Comparison of ENCODE assay signal across 9 cellular contexts in genomic region chr1:103527331-103527730, GRCh38. TPM values are rescaled to one million over a fixed set of nuclear protein-coding genes. Genes with fewer than 3 reads are reported as not detected.
DNase-seq lines count a peak whose midpoint lies in the region; ATAC-seq, FAIRE-seq and TF ChIP-seq lines count a peak whose summit lies in the region.
"Had no signal": no experiment of that assay in that cellular context is flagged by ENCODE, and none has a peak within 500 bp of the region (broad histone marks: within the 10 kb centered on the region; RNA-seq: fewer than 3 reads in every experiment).

No MANE protein-coding gene starts in this region.

- H3K36me3 ChIP-seq in GM12878 (ENCODE audit: control insufficient read depth in 2 of 2, insufficient read depth in 2 of 2, low read length in 1 of 2) (peaks cover 0 to 14% of the 10 kb centered on the region in 2 experiments; a peak in 1 of 4 replicates), stomach (peaks cover 0 to 21% (median 13%) of the 10 kb centered on the region in 4 donors)

- WGBS in GM12878 (ENCODE audit: insufficient coverage, insufficient replicate concordance, low lambda C conversion rate, missing lambda C conversion rate) = 0% methylated on average over 2 of the region's 2 CpGs
- 52 to 58% (median 55%) methylated on average over 2 of the region's 2 CpGs for WGBS in stomach, 5 donors

- no peaks in the 10 kb centered on the region for H4K20me1 ChIP-seq in GM12878 (ENCODE audit: control insufficient read depth, insufficient read depth)

- peak overlapping the region; percentile 28 for H3K4me2 ChIP-seq in GM12878 (ENCODE audit: control insufficient read depth, insufficient read depth)

- peak overlapping the region; percentile 99 for H3K9ac ChIP-seq in GM12878 (ENCODE audit: control insufficient read depth, insufficient read depth, low read length)

- intact Hi-C loops in CD14-positive monocyte (cut with micrococcal nuclease) = no loop called here
- intact Hi-C loops in GM12878 (cut with micrococcal nuclease; ENCODE audit: unreplicated experiment) = no loop called here
- intact Hi-C loops in stomach (cut with DNase I; ENCODE audit: low total_unique reads) = no loop called here

- no peak for TF ChIP-seq EP300 in GM12878 (IDR thresholded peaks at IDR 0.05; ENCODE audit: borderline replicate concordance in 1 of 2, control insufficient read depth in 1 of 2, low read depth in 2 of 2, low read length in 2 of 2)
- no peak for TF ChIP-seq EP300 in stomach (IDR thresholded peaks at IDR 0.05)

- H3K4me3 ChIP-seq in GM12878 (peak overlapping the region; percentile 89), stomach (peak overlapping the region in 2 of 4 donors; percentile 75 to 80)

- H3K27me3 Mint-ChIP-seq in CD14-positive monocyte (ENCODE audit: low read depth in 3 of 3) (peaks cover 0 to 3% (median 0%) of the 10 kb centered on the region in 3 donors), naive B cell (no peaks in the 10 kb centered on the region)

- H3K27ac Mint-ChIP-seq in CD14-positive monocyte = peak overlapping the region in 1 of 7 donors; percentile 63
- peak overlapping the region in 1 of 6 donors; percentile 41 for H3K27ac Mint-ChIP-seq in naive B cell

- POLR2A ChIA-PET in GM12878 (lab: Charles Lee) = interaction anchor here (1.9 kb wide), 1 partner anchor 10 kb away, joined by 7 read pairs; no protein-coding TSS in a partner anchor

- H3K27ac ChIP-seq in GM12878 (ENCODE audit: control insufficient read depth, insufficient read depth) = peak overlapping the region; percentile 18; the same call in 1 of the 2 replicates
- no peak overlapping the region for H3K27ac ChIP-seq in stomach

- H3K4me1 Mint-ChIP-seq in CD14-positive monocyte (peaks cover 49% of the 10 kb centered on the region), naive B cell (peaks cover 39 to 57% (median 56%) of the 10 kb centered on the region in 3 donors)

- TF ChIP-seq POLR2A in GM12878 (IDR thresholded peaks at IDR 0.05; ENCODE audit: low read depth, low read length) = no peak
- TF ChIP-seq POLR2A in stomach (IDR thresholded peaks at IDR 0.05) = no peak

- SMC1A ChIA-PET in GM12878 (lab: Charles Lee; ENCODE audit: uncharacterized antibody, unreplicated experiment) = interaction anchor here (1.2 to 3.0 kb wide), 3 partner anchors 9 to 57 kb away, joined by 3 to 18 read pairs (median 6); no protein-coding TSS in a partner anchor

- no peak for TF ChIP-seq CTCF in CD14-positive monocyte (IDR thresholded peaks at IDR 0.05)
- no peak for TF ChIP-seq CTCF in GM12878 (IDR thresholded peaks at IDR 0.05 in 2 of 3, conservative IDR thresholded peaks at IDR 0.05 in 1 of 3; ENCODE audit: control insufficient read depth in 2 of 3, extremely low read depth in 1 of 3, insufficient read depth in 1 of 3, low read depth in 3 of 3, low read length in 3 of 3)
- no peak for TF ChIP-seq CTCF in stomach (IDR thresholded peaks at IDR 0.05)

- no peak overlapping the region for H2AFZ ChIP-seq in GM12878 (ENCODE audit: control insufficient read depth, low read depth, low read length)

- H3K4me3 Mint-ChIP-seq in CD14-positive monocyte (peak overlapping the region; percentile 10 to 100), naive B cell (peak overlapping the region; percentile 57 to 100 (median 76))

- RAD21 ChIA-PET in GM12878 (lab: Charles Lee; ENCODE audit: unreplicated experiment) = interaction anchor here (3.3 kb wide), 1 partner anchor 11 kb away, joined by 21 read pairs; no protein-coding TSS in a partner anchor

- H3K79me2 ChIP-seq in GM12878 (ENCODE audit: control insufficient read depth, insufficient read depth, low read length) = peaks cover 49% of the 10 kb centered on the region

- TF ChIP-seq RAD21 in GM12878 (IDR thresholded peaks at IDR 0.05; ENCODE audit: insufficient read depth, low read depth, low read length) = no peak

- H3K27me3 ChIP-seq in GM12878 (replicated peaks in 1 of 2; ENCODE audit: control insufficient read depth in 2 of 2, insufficient read depth in 2 of 2, low read length in 1 of 2) (no peaks in the 10 kb centered on the region), stomach (no peaks in the 10 kb centered on the region)

- no peaks in the 10 kb centered on the region; the same call in 1 of the 2 replicates for H3K4me1 ChIP-seq in GM12878 (ENCODE audit: control insufficient read depth, insufficient read depth, low read length)
- peaks cover 14 to 63% (median 43%) of the 10 kb centered on the region in 4 donors for H3K4me1 ChIP-seq in stomach

- H3K9me3 Mint-ChIP-seq in CD14-positive monocyte (no peaks in the 10 kb centered on the region), naive B cell (no peaks in the 10 kb centered on the region)

- H3K9me3 ChIP-seq in GM12878 (replicated peaks; ENCODE audit: control insufficient read depth, insufficient read depth, low read length) = no peaks in the 10 kb centered on the region; the same call in 2 of the 3 replicates
- H3K9me3 ChIP-seq in stomach = no peaks in the 10 kb centered on the region

- in situ Hi-C loops in GM12878 (cut with MboI) = no loop called here

- H3K36me3 Mint-ChIP-seq in CD14-positive monocyte (peaks cover 27 to 38% of the 10 kb centered on the region in 2 donors), naive B cell (peaks cover 19 to 24% of the 10 kb centered on the region in 2 donors)

- no TSS peak for BruUV-seq in GM12878 (replicated peaks; lab: Mats Ljungman, UMichigan)

- CTCF ChIA-PET in GM12878 (lab: Yijun Ruan, JAX) = interaction anchor here (1.0 to 5.4 kb wide), 3 partner anchors 9 to 19 kb away, joined by 4 to 25 read pairs (median 17); no protein-coding TSS in a partner anchor

- ATAC-seq in HG02885 (IDR thresholded peaks at IDR 0.05; ENCODE audit: poor library complexity, unreplicated experiment) = peak; percentile 23
- peak; percentile 46 for ATAC-seq in GM12878
- ATAC-seq in naive B cell (ENCODE audit: low read depth in 2 of 2) = no peak
- no peak for ATAC-seq in GM21515 (IDR thresholded peaks at IDR 0.05; ENCODE audit: unreplicated experiment)
- ATAC-seq in GM18502 (IDR thresholded peaks at IDR 0.05; ENCODE audit: poor library complexity, unreplicated experiment) = no peak

- DNase-seq in CD14-positive monocyte (ENCODE audit: low spot score) = no peak
- no peak for DNase-seq in GM12878 (ENCODE audit: low read depth, low spot score)
- DNase-seq in naive B cell = no peak
- DNase-seq in stomach = no peak
- DNase-seq in HT-29 (ENCODE audit: low spot score) = no peak
- DNase-seq: NCI-H446 had no signal

- no peak for FAIRE-seq in GM12878 (lab: Jason Lieb, UNC)

RNA-seq across cellular contexts. Expression of gene RNPC3, which starts 1.8 kb away (rescaled TPM):
- polyA plus RNA-seq in CD14-positive monocyte (1 to 10 TPM; 8.0 to 9.1 TPM), GM12878 (2011; rRNA removed) (53.7 and 60.7 TPM in 2 replicates), GM12878 (2014; fragmentation: Illumina TruSeq; extraction: Trizol) (36.5 and 54.5 TPM in 2 replicates), GM12878 (2014; fragmentation: Nextera tagmentation; extraction: Ambion mirVana) (10 to 100 TPM; 19.1 to 21.8 TPM), GM12878 (2014; rRNA removed) (32.1 and 32.5 TPM in 2 replicates), GM12878 (2016; fragmentation: Nextera tagmentation; extraction: Ambion mirVana) (10 to 100 TPM; 21.5 to 23.6 TPM), naive B cell (ENCODE audit: low read depth in 6 of 6) (10 to 100 TPM in 5 of 6 donors, 1 to 10 TPM in 1; 8.1 to 29.8 (median 24.8) TPM), stomach (1 to 10 TPM; 4.7 to 7.4 (median 5.5) TPM)
- total RNA-seq in GM12878 (2013; cell fraction: nucleolus; rRNA removed) = 201 and 239 TPM in 2 replicates
- total RNA-seq in GM12878 (2014; rRNA removed) (11.4 and 19.2 TPM in 2 replicates), GM12878 (2014; rRNA removed; fragmentation: Illumina TruSeq; extraction: Trizol) (27.5 and 27.6 TPM in 2 replicates), GM12878 (2021) (18.9 TPM in 2 replicates), stomach (10 to 100 TPM; 26.8 to 46.7 (median 41.4) TPM)
- 18.4 TPM for polyA plus RNA-seq in GM12878 (2011; ENCODE audit: low read depth)
- 25.7 and 30.5 TPM in 2 replicates for polyA plus RNA-seq in GM12878 (2011; cell fraction: cytosol; rRNA removed)
- 137 and 151 TPM in 2 replicates for polyA plus RNA-seq in GM12878 (2011; cell fraction: nucleus; rRNA removed)
- polyA plus RNA-seq in GM12878 (2012) = 20.8 and 24.5 TPM in 2 replicates
- polyA minus RNA-seq in GM12878 (2011; rRNA and poly(A)+ RNA removed) = 37.2 and 46.1 TPM in 2 replicates
- 11.5 and 12.9 TPM in 2 replicates for polyA minus RNA-seq in GM12878 (2011; cell fraction: cytosol; rRNA and poly(A)+ RNA removed)
- 63.1 and 75.3 TPM in 2 replicates for polyA minus RNA-seq in GM12878 (2011; cell fraction: nucleus; rRNA and poly(A)+ RNA removed)
- total RNA-seq in HT-29 (2014; rRNA removed; shearing (Covaris generic)) = 2.8 and 2.9 TPM in 2 replicates

RNA-seq across cellular contexts. Expression of gene AMY2B, which starts 44.1 kb away (rescaled TPM):
- polyA plus RNA-seq in CD14-positive monocyte (1 to 10 TPM; 1.9 to 2.0 TPM), GM12878 (2011; rRNA removed) (9.9 and 14.5 TPM in 2 replicates), GM12878 (2014; fragmentation: Illumina TruSeq; extraction: Trizol) (5.3 TPM in 2 replicates), GM12878 (2014; fragmentation: Nextera tagmentation; extraction: Ambion mirVana) (1 to 10 TPM; 2.1 to 3.8 TPM), GM12878 (2014; rRNA removed) (6.2 and 8.9 TPM in 2 replicates), GM12878 (2016; fragmentation: Nextera tagmentation; extraction: Ambion mirVana) (1 to 10 TPM; 2.9 to 3.1 TPM), naive B cell (ENCODE audit: low read depth in 6 of 6) (1 to 10 TPM in 4 of 6 donors, under 1 TPM in 1, not detected in 1; 0.70 to 2.7 (median 1.9) TPM), stomach (10 to 100 TPM in 1 of 3 donors, 1 to 10 TPM in 2; 2.0 to 22.1 (median 5.0) TPM)
- 51.7 and 54.8 TPM in 2 replicates for total RNA-seq in GM12878 (2013; cell fraction: nucleolus; rRNA removed)
- total RNA-seq in GM12878 (2014; rRNA removed) (5.2 and 5.6 TPM in 2 replicates), GM12878 (2014; rRNA removed; fragmentation: Illumina TruSeq; extraction: Trizol) (6.5 and 7.5 TPM in 2 replicates), GM12878 (2021) (3.7 and 4.3 TPM in 2 replicates), stomach (10 to 100 TPM in 3 of 5 donors, 1 to 10 TPM in 2; 5.2 to 91.0 (median 19.2) TPM)
- 8.9 TPM for polyA plus RNA-seq in GM12878 (2011; ENCODE audit: low read depth)
- 1.7 and 2.4 TPM in 2 replicates for polyA plus RNA-seq in GM12878 (2011; cell fraction: cytosol; rRNA removed)
- 27.0 and 30.3 TPM in 2 replicates for polyA plus RNA-seq in GM12878 (2011; cell fraction: nucleus; rRNA removed)
- polyA plus RNA-seq in GM12878 (2012) = 9.2 and 11.8 TPM in 2 replicates
- polyA minus RNA-seq in GM12878 (2011; rRNA and poly(A)+ RNA removed) = 6.1 and 8.6 TPM in 2 replicates
- 0.80 and 0.83 TPM in 2 replicates for polyA minus RNA-seq in GM12878 (2011; cell fraction: cytosol; rRNA and poly(A)+ RNA removed)
- polyA minus RNA-seq in GM12878 (2011; cell fraction: nucleus; rRNA and poly(A)+ RNA removed) = 6.6 and 9.9 TPM in 2 replicates
- 0.47 and 1.2 TPM in 2 replicates for total RNA-seq in HT-29 (2014; rRNA removed; shearing (Covaris generic))

Comparison
In these comparisons a context has a peak if more than half of its experiments do, and no peak if none do; other contexts are left out.
1. ATAC-seq: peak in HG02885 (single experiment) and GM12878 (single experiment); none in naive B cell (0 of 2), GM21515 (single experiment) and GM18502 (single experiment).